9 cellular contexts compared by ENCODE assay signal in genomic region chr11:69249641-69250502, GRCh38. TPM values are rescaled to one million over a fixed set of nuclear protein-coding genes. Genes with fewer than 3 reads are reported as not detected.
A peak's percentile ranks its signal among the peaks of the same experiment; 100 is the strongest.
DNase-seq lines count a peak whose midpoint lies in the region; ATAC-seq and TF ChIP-seq lines count a peak whose summit lies in the region.
"Had no signal": no experiment of that assay in that cellular context is flagged by ENCODE, and none has a peak within 500 bp of the region (broad histone marks: within the 10 kb centered on the region; RNA-seq: fewer than 3 reads in every experiment).

No MANE protein-coding gene starts in this region.

- no peak overlapping the region for H3K4me2 ChIP-seq in GM23248 (ENCODE audit: unreplicated experiment)

- H3K36me3 ChIP-seq in GM23248 (ENCODE audit: low read depth) (no peaks in the 10 kb centered on the region), esophagus squamous epithelium (no peaks in the 10 kb centered on the region)

- no peaks in the 10 kb centered on the region for H3K9me2 ChIP-seq in GM23248 (ENCODE audit: insufficient read depth)

- H3K27me3 ChIP-seq in GM23248 (replicated peaks; ENCODE audit: insufficient read depth) (peaks cover 28% of the 10 kb centered on the region), esophagus squamous epithelium (peaks cover 0 to 9% (median 0%) of the 10 kb centered on the region in 4 donors)

- H3K9me3 ChIP-seq in GM23248 (ENCODE audit: low read depth) (no peaks in the 10 kb centered on the region), esophagus squamous epithelium (peaks cover 0 to 20% (median 18%) of the 10 kb centered on the region in 3 donors)

- in situ Hi-C loops in GM23248 (cut with MboI), result no loop called here

- H3K4me1 ChIP-seq in GM23248 (ENCODE audit: insufficient read depth) (no peaks in the 10 kb centered on the region), esophagus squamous epithelium (peaks cover 12 to 32% (median 12%) of the 10 kb centered on the region in 3 donors)

- H3K27ac ChIP-seq in GM23248 (no peak overlapping the region), esophagus squamous epithelium (no peak overlapping the region)

- no peak for TF ChIP-seq CTCF in esophagus squamous epithelium (IDR thresholded peaks at IDR 0.05)

- TF ChIP-seq POLR2A in esophagus squamous epithelium (IDR thresholded peaks at IDR 0.05), result no peak

- H3K4me3 ChIP-seq in GM23248 (no peak overlapping the region), esophagus squamous epithelium (no peak overlapping the region)

- H4K20me1 ChIP-seq in GM23248 (ENCODE audit: insufficient read depth), result no peaks in the 10 kb centered on the region

- WGBS in GM23248 (ENCODE audit: low coverage in 1 of 2, low lambda C conversion rate in 2 of 2, missing lambda C conversion rate in 2 of 2), 2 experiments, result 54 to 62% methylated on average over 28 of the region's 28 CpGs
- 73 to 81% methylated on average over 8 to 13 of the region's 28 CpGs for WGBS in esophagus squamous epithelium, 2 donors

- H3K79me2 ChIP-seq in GM23248 (ENCODE audit: insufficient read depth), result no peaks in the 10 kb centered on the region

- intact Hi-C loops in esophagus squamous epithelium (cut with DNase I), result no loop called here

- peak; percentile 25 for DNase-seq in GM23248
- DNase-seq in SW480 (ENCODE audit: low spot score), result peak; percentile 95
- peak; percentile 25 for DNase-seq in iPS DF 4.7 (ENCODE audit: extremely low read depth, low spot score)
- peak; percentile 46 for DNase-seq in retina
- no peak for DNase-seq in esophagus squamous epithelium (lab: John Stamatoyannopoulos, UW)
- DNase-seq in stimulated activated CD4-positive, alpha-beta T cell treated with anti-CD3 and anti-CD28 coated beads, Interleukin-12 subunit alpha, Interleukin-12 subunit beta, amount 100 ng/mL, for 4 hours, result no peak
- DNase-seq: CD4-positive, alpha-beta memory T cell had no signal

- no peaks in the 10 kb centered on the region for H3F3A ChIP-seq in GM23248 (ENCODE audit: insufficient read depth)

- H3K9ac ChIP-seq in GM23248, result no peak overlapping the region

- no peak overlapping the region for H2AFZ ChIP-seq in GM23248

- ATAC-seq in GM18498 (IDR thresholded peaks at IDR 0.05; ENCODE audit: unreplicated experiment) (no peak), GM19467 (IDR thresholded peaks at IDR 0.05; ENCODE audit: unreplicated experiment) (no peak)

RNA-seq across cellular contexts. Expression of gene MYEOV, which starts 44.1 kb away (rescaled TPM):
- total RNA-seq in GM23248 (2014; rRNA removed; shearing (Covaris generic)), result 0.63 and 0.86 TPM in 2 replicates
- 7.2 and 8.7 TPM in 2 replicates for polyA plus RNA-seq in GM23248 (2016; fragmentation: Nextera tagmentation; extraction: Ambion mirVana)
- total RNA-seq in esophagus squamous epithelium, result 10 to 100 TPM in 3 of 4 donors, 1 to 10 TPM in 1; 5.7 to 24.6 (median 20.2) TPM
- total RNA-seq: CD4-positive, alpha-beta memory T cell had no signal
- polyA plus RNA-seq: CD4-positive, alpha-beta memory T cell had no signal

Comparison
In these comparisons a context has a peak if more than half of its experiments do, and no peak if none do; other contexts are left out.
1. DNase-seq: peak in GM23248 (single experiment), SW480 (single experiment), iPS DF 4.7 (single experiment) and retina (single experiment); none in esophagus squamous epithelium (single experiment) and stimulated activated CD4-positive, alpha-beta T cell treated with anti-CD3 and anti-CD28 coated beads, Interleukin-12 subunit alpha, Interleukin-12 subunit beta, amount 100 ng/mL, for 4 hours (single experiment).